Comparison of ENCODE assay signal across 30 cellular contexts in genomic region chr2:223081789-223082188, GRCh38. TPM values are rescaled to one million over a fixed set of nuclear protein-coding genes. Genes with fewer than 3 reads are reported as not detected.
"Had no signal": no experiment of that assay in that cellular context is flagged by ENCODE, and none has a peak within 500 bp of the region (broad histone marks: within the 10 kb centered on the region; RNA-seq: fewer than 3 reads in every experiment).

No MANE protein-coding gene starts in this region.

- H3K4me3 Mint-ChIP-seq: activated CD4-positive, alpha-beta memory T cell treated with anti-CD3 and anti-CD28 coated beads, Interleukin-2, amount 10 ng/mL, durations not matched to agents 7 days and 5 days; activated CD4-positive, alpha-beta T cell treated with anti-CD3 and anti-CD28 coated beads, Interleukin-2, amount 10 ng/mL, durations not matched to agents 24 days and 14 days; activated naive CD4-positive, alpha-beta T cell treated with anti-CD3 and anti-CD28 coated beads, Interleukin-2, amount 50 U/mL, for 24 hours; activated naive CD8-positive, alpha-beta T cell treated with anti-CD3 and anti-CD28 coated beads, Interleukin-2, amount 50 U/mL, for 24 hours; activated T-cell treated with anti-CD3 and anti-CD28 coated beads, Interleukin-2, amount 50 U/mL, for 4 hours; activated T-helper 17 cell treated with anti-CD3 and anti-CD28 coated beads, Interleukin-2, amount 50 U/mL, for 72 hours; naive thymus-derived CD8-positive, alpha-beta T cell; neural crest cell; T-helper 1 cell treated with Interleukin-12 subunit alpha and Interleukin-12 subunit beta and Interleukin-4 antibody, amounts not matched to agents 30 μg/mL and 1 μg/mL, for 36 hours had no signal

- H3K27ac Mint-ChIP-seq: activated CD4-positive, alpha-beta memory T cell treated with anti-CD3 and anti-CD28 coated beads, Interleukin-2, amount 10 ng/mL, durations not matched to agents 7 days and 5 days; activated CD4-positive, alpha-beta T cell treated with anti-CD3 and anti-CD28 coated beads, Interleukin-2, amount 10 ng/mL, durations not matched to agents 24 days and 14 days; activated naive CD4-positive, alpha-beta T cell treated with anti-CD3 and anti-CD28 coated beads, Interleukin-2, amount 50 U/mL, for 24 hours; activated naive CD8-positive, alpha-beta T cell treated with anti-CD3 and anti-CD28 coated beads, Interleukin-2, amount 50 U/mL, for 24 hours; activated T-helper 17 cell treated with anti-CD3 and anti-CD28 coated beads, Interleukin-2, amount 50 U/mL, for 72 hours; naive thymus-derived CD8-positive, alpha-beta T cell; T-helper 1 cell treated with Interleukin-12 subunit alpha and Interleukin-12 subunit beta and Interleukin-4 antibody, amounts not matched to agents 30 μg/mL and 1 μg/mL, for 36 hours had no signal

- H3K36me3 Mint-ChIP-seq: activated naive CD4-positive, alpha-beta T cell treated with anti-CD3 and anti-CD28 coated beads, Interleukin-2, amount 50 U/mL, for 24 hours; naive thymus-derived CD8-positive, alpha-beta T cell had no signal

- H3K27ac ChIP-seq: body of pancreas, esophagus squamous epithelium, heart right ventricle, left lung, lower lobe of right lung, parathyroid adenoma, right atrium auricular region, spleen, testis, transverse colon had no signal

- H3K27me3 ChIP-seq: body of pancreas, esophagus squamous epithelium, heart right ventricle, left lung, right atrium auricular region, spleen, testis, transverse colon had no signal

- H3K4me1 ChIP-seq: esophagus squamous epithelium, left lung, lower lobe of right lung, parathyroid adenoma, right atrium auricular region, spleen, testis, transverse colon had no signal

- H3K9ac ChIP-seq: parathyroid adenoma had no signal

- H3K36me3 ChIP-seq: esophagus squamous epithelium, heart right ventricle, left lung, lower lobe of right lung, right atrium auricular region, spleen, transverse colon had no signal

- H2AFZ ChIP-seq: parathyroid adenoma had no signal

- H3K27me3 Mint-ChIP-seq: activated CD4-positive, alpha-beta memory T cell treated with anti-CD3 and anti-CD28 coated beads, Interleukin-2, amount 10 ng/mL, durations not matched to agents 7 days and 5 days; activated naive CD8-positive, alpha-beta T cell treated with anti-CD3 and anti-CD28 coated beads, Interleukin-2, amount 50 U/mL, for 24 hours; activated T-helper 17 cell treated with anti-CD3 and anti-CD28 coated beads, Interleukin-2, amount 50 U/mL, for 72 hours had no signal

- ATAC-seq: activated naive CD8-positive, alpha-beta T cell treated with anti-CD3 and anti-CD28 coated beads, Interleukin-2, amount 50 U/mL, for 24 hours; activated T-cell treated with anti-CD3 and anti-CD28 coated beads, Interleukin-2, amount 50 U/mL, for 4 hours; activated T-helper 17 cell treated with anti-CD3 and anti-CD28 coated beads, Interleukin-2, amount 50 U/mL, for 72 hours; body of pancreas; heart right ventricle; left lung; lower lobe of right lung; naive thymus-derived CD8-positive, alpha-beta T cell had no signal

- H3K4me1 Mint-ChIP-seq: activated CD4-positive, alpha-beta memory T cell treated with anti-CD3 and anti-CD28 coated beads, Interleukin-2, amount 10 ng/mL, durations not matched to agents 7 days and 5 days; activated CD4-positive, alpha-beta T cell treated with anti-CD3 and anti-CD28 coated beads, Interleukin-2, amount 10 ng/mL, durations not matched to agents 24 days and 14 days; activated naive CD4-positive, alpha-beta T cell treated with anti-CD3 and anti-CD28 coated beads, Interleukin-2, amount 50 U/mL, for 24 hours; activated naive CD8-positive, alpha-beta T cell treated with anti-CD3 and anti-CD28 coated beads, Interleukin-2, amount 50 U/mL, for 24 hours; activated T-helper 17 cell treated with anti-CD3 and anti-CD28 coated beads, Interleukin-2, amount 50 U/mL, for 72 hours; naive thymus-derived CD8-positive, alpha-beta T cell had no signal

- H3K4me3 ChIP-seq: body of pancreas, esophagus squamous epithelium, heart right ventricle, left lung, lower lobe of right lung, right atrium auricular region, spleen, testis, transverse colon had no signal

- H3K9me3 Mint-ChIP-seq: activated CD4-positive, alpha-beta memory T cell treated with anti-CD3 and anti-CD28 coated beads, Interleukin-2, amount 10 ng/mL, durations not matched to agents 7 days and 5 days; activated CD4-positive, alpha-beta T cell treated with anti-CD3 and anti-CD28 coated beads, Interleukin-2, amount 10 ng/mL, durations not matched to agents 24 days and 14 days; activated naive CD4-positive, alpha-beta T cell treated with anti-CD3 and anti-CD28 coated beads, Interleukin-2, amount 50 U/mL, for 24 hours; activated naive CD8-positive, alpha-beta T cell treated with anti-CD3 and anti-CD28 coated beads, Interleukin-2, amount 50 U/mL, for 24 hours; activated T-cell treated with anti-CD3 and anti-CD28 coated beads, Interleukin-2, amount 50 U/mL, for 4 hours; T-helper 1 cell treated with Interleukin-12 subunit alpha and Interleukin-12 subunit beta and Interleukin-4 antibody, amounts not matched to agents 30 μg/mL and 1 μg/mL, for 36 hours had no signal

- H3K79me2 ChIP-seq: parathyroid adenoma had no signal

- H3K9me3 ChIP-seq: body of pancreas, esophagus squamous epithelium, heart right ventricle, left lung, lower lobe of right lung, right atrium auricular region, spleen, testis, transverse colon had no signal

- DNase-seq: activated CD4-positive, alpha-beta memory T cell treated with anti-CD3 and anti-CD28 coated beads, Interleukin-2, amount 10 ng/mL, durations not matched to agents 7 days and 5 days; activated CD4-positive, alpha-beta T cell treated with anti-CD3 and anti-CD28 coated beads, Interleukin-2, amount 10 ng/mL, durations not matched to agents 24 days and 14 days; activated CD4-positive, CD25-positive, alpha-beta regulatory T cell treated with anti-CD3 and anti-CD28 coated beads, Interleukin-2, amount 50 U/mL, for 72 hours; activated gamma-delta T cell treated with Interleukin-2 at 50 U/mL for 16 hours; activated naive CD8-positive, alpha-beta T cell treated with anti-CD3 and anti-CD28 coated beads, Interleukin-2, amount 50 U/mL, for 24 hours; activated T-cell treated with anti-CD3 and anti-CD28 coated beads, Interleukin-2, amount 50 U/mL, for 4 hours; body of pancreas; dermis blood vessel endothelial cell; effector CD4-positive, alpha-beta T cell; esophagus squamous epithelium; foreskin fibroblast; heart right ventricle; left lung; lower lobe of right lung; mesenchymal stem cell; naive thymus-derived CD8-positive, alpha-beta T cell; occipital lobe; spleen; stimulated activated naive CD4-positive, alpha-beta T cell treated with Interleukin-2 at 50 U/mL for 16 hours; SW 1271; T1000; testis; transverse colon had no signal

RNA-seq across cellular contexts. Expression of gene KCNE4, which starts 29.8 kb away (rescaled TPM):
- total RNA-seq: activated CD4-positive, alpha-beta memory T cell treated with anti-CD3 and anti-CD28 coated beads, Interleukin-2, amount 10 ng/mL, durations not matched to agents 7 days and 5 days; activated CD4-positive, alpha-beta T cell treated with anti-CD3 and anti-CD28 coated beads, Interleukin-2, amount 10 ng/mL, durations not matched to agents 24 days and 14 days; activated T-cell treated with anti-CD3 and anti-CD28 coated beads, Interleukin-2, amount 50 U/mL, for 4 hours; activated T-helper 17 cell treated with anti-CD3 and anti-CD28 coated beads, Interleukin-2, amount 50 U/mL, for 72 hours; naive thymus-derived CD8-positive, alpha-beta T cell; pulmonary artery endothelial cell had no signal
- polyA plus RNA-seq: naive thymus-derived CD8-positive, alpha-beta T cell had no signal
